32 cellular contexts compared by ENCODE assay signal in the genomic region with DNA sequence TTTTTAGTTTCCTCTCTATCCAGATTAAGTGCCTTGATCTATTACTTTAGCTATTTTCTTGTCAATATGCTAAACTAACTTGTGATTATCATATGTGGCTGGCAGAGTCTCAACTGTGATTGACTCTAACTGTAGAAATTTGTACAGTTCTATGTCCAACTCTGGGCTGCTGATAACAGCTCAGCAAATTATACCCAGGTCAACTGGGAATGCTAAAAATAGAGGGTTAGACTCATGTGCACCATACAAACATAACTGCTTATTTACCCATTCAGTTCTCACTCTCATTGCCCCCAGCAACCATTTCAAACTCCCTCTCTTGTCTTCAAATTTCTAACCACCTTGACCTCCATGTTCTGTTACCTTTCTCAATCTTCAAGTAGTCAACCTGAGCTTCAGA.
"Had no signal": no experiment of that assay in that cellular context is flagged by ENCODE, and none has a peak within 500 bp of the region (broad histone marks: within the 10 kb centered on the region; RNA-seq: fewer than 3 reads in every experiment).

No MANE protein-coding gene starts in this region.

- DNase-seq: activated B cell treated with CpG ODN at 0.5 μM for 24 hours; activated CD4-positive, alpha-beta memory T cell treated with anti-CD3 and anti-CD28 coated beads for 36 hours; activated CD4-positive, alpha-beta T cell treated with anti-CD3 and anti-CD28 coated beads for 4 hours; activated CD4-positive, alpha-beta T cell treated with anti-CD3 and anti-CD28 coated beads, Interleukin-2, amount 10 ng/mL, durations not matched to agents 24 days and 14 days; activated CD4-positive, alpha-beta T cell treated with anti-CD3 and anti-CD28 coated beads, Interleukin-2, amount 50 U/mL, for 1 hour; activated CD4-positive, alpha-beta T cell treated with anti-CD3 and anti-CD28 coated beads, Interleukin-2, amount 50 U/mL, for 4 hours; activated CD4-positive, CD25-positive, alpha-beta regulatory T cell treated with anti-CD3 and anti-CD28 coated beads, Interleukin-2, amount 50 U/mL, for 72 hours; activated CD8-positive, alpha-beta memory T cell treated with anti-CD3 and anti-CD28 coated beads, Interleukin-2, amount 50 U/mL, for 4 hours; activated CD8-positive, alpha-beta T cell treated with anti-CD3 and anti-CD28 coated beads for 36 hours; activated effector memory CD4-positive, alpha-beta T cell treated with anti-CD3 and anti-CD28 coated beads, Interleukin-2, amount 50 U/mL, for 16 hours; activated gamma-delta T cell treated with Interleukin-2 at 50 U/mL for 16 hours; activated naive CD4-positive, alpha-beta T cell; activated naive CD4-positive, alpha-beta T cell treated with anti-CD3 and anti-CD28 coated beads for 36 hours; activated naive CD4-positive, alpha-beta T cell treated with anti-CD3 and anti-CD28 coated beads, Interleukin-2, amount 50 U/mL, for 16 hours; activated naive CD8-positive, alpha-beta T cell treated with anti-CD3 and anti-CD28 coated beads for 36 hours; activated T-cell treated with anti-CD3 and anti-CD28 coated beads for 4 hours; activated T-cell treated with anti-CD3 and anti-CD28 coated beads, Interleukin-2, amount 50 U/mL, for 1 hour; activated T-cell treated with anti-CD3 and anti-CD28 coated beads, Interleukin-2, amount 50 U/mL, for 4 hours; activated T-cell treated with anti-CD3 and anti-CD28 coated beads, Interleukin-2, amount 50 U/mL, for 72 hours; adrenal gland; amniotic stem cell; aorta; body of pancreas; brain microvascular endothelial cell; central memory CD4-positive, alpha-beta T cell; T-helper 1 cell; T-helper 2 cell; T-helper 9 cell had no signal

- H3K9me3 ChIP-seq: adrenal gland, body of pancreas, breast epithelium had no signal

- H3K4me3 ChIP-seq: adrenal gland, body of pancreas, breast epithelium had no signal

- H3K4me1 ChIP-seq: adrenal gland, body of pancreas, breast epithelium had no signal

- H3K27me3 ChIP-seq: adrenal gland, body of pancreas, brain microvascular endothelial cell, breast epithelium had no signal

- H3K36me3 ChIP-seq: adrenal gland, brain microvascular endothelial cell, breast epithelium had no signal

- H3K27ac ChIP-seq: adrenal gland, body of pancreas, brain microvascular endothelial cell, breast epithelium, VCaP had no signal

- ATAC-seq: activated CD8-positive, alpha-beta T cell treated with anti-CD3 and anti-CD28 coated beads for 36 hours; activated naive CD4-positive, alpha-beta T cell treated with anti-CD3 and anti-CD28 coated beads, Interleukin-2, amount 50 U/mL, for 72 hours; activated T-cell treated with anti-CD3 and anti-CD28 coated beads, Interleukin-2, amount 50 U/mL, for 4 hours; activated T-cell treated with anti-CD3 and anti-CD28 coated beads, Interleukin-2, amount 50 U/mL, for 72 hours; activated T-helper 17 cell treated with anti-CD3 and anti-CD28 coated beads, Interleukin-2, amount 50 U/mL, for 72 hours; body of pancreas had no signal
